8 cellular contexts compared by ENCODE assay signal in genomic region chr11:65014146-65014960, GRCh38. TPM values are rescaled to one million over a fixed set of nuclear protein-coding genes. Genes with fewer than 3 reads are reported as not detected.
DNase-seq lines count a peak whose midpoint lies in the region; ATAC-seq and TF ChIP-seq lines count a peak whose summit lies in the region.

ARL2 (plus strand) TSS chr11:65014160; CDS start chr11:65014208, 48 bp downstream.

- H3K36me3 ChIP-seq in mucosa of descending colon (ENCODE audit: low read depth), result no peaks in the 10 kb centered on the region

- intact Hi-C loops in mucosa of descending colon (cut with DNase I, micrococcal nuclease), result no loop called here

- peak; percentile 31; the same call in 1 of the 2 replicates for TF ChIP-seq RAD21 in Ishikawa (IDR thresholded peaks at IDR 0.05; ENCODE audit: low read depth)

- H3K9me3 ChIP-seq in mucosa of descending colon, result no peaks in the 10 kb centered on the region

- no peak for TF ChIP-seq EP300 in Ishikawa (IDR thresholded peaks at IDR 0.05; ENCODE audit: borderline replicate concordance)

- H3K4me1 ChIP-seq in mucosa of descending colon (ENCODE audit: low read depth), result peaks cover 14% of the 10 kb centered on the region

- H3K4me3 ChIP-seq in mucosa of descending colon, result peak within 1 kb of the TSS; percentile 54

- DNase-seq in NCI-H1417 (lab: John Stamatoyannopoulos, UW) (peak in 2 of 3 experiments; percentile 80 to 81), NCI-H1417 treated with DMSO at 0.1 percent for 48 hours (lab: John Stamatoyannopoulos, UW) (no peak), mucosa of descending colon (peak in 2 of 3 donors; percentile 53 to 88)
- DNase-seq in activated CD4-positive, CD25-positive, alpha-beta regulatory T cell treated with anti-CD3 and anti-CD28 coated beads, Interleukin-2, amount 50 U/mL, for 16 hours (ENCODE audit: low read depth, low spot score), result peak; percentile 4
- peak; percentile 10 for DNase-seq in effector CD4-positive, alpha-beta T cell

- TF ChIP-seq CTCF in mucosa of descending colon (IDR thresholded peaks at IDR 0.05) (peak; percentile 91), subcutaneous adipose tissue (IDR thresholded peaks at IDR 0.05; ENCODE audit: low read depth) (no peak)

- ATAC-seq in GM21529 (IDR thresholded peaks at IDR 0.05; ENCODE audit: unreplicated experiment) (peak; percentile 74), mucosa of descending colon (peak; percentile 87)

TF ChIP-seq in Ishikawa, 13 proteins besides CTCF, POLR2A, EP300 and RAD21:
- peak; percentile 43 for TF ChIP-seq TAF1 (IDR thresholded peaks at IDR 0.05; ENCODE audit: low read depth)
- peak; percentile 62; the same call in 1 of the 2 replicates for TF ChIP-seq MAX (IDR thresholded peaks at IDR 0.05)
- TF ChIP-seq ZBTB7A (IDR thresholded peaks at IDR 0.05; ENCODE audit: low read depth), result no peak; the same call in 1 of the 2 replicates
- 0 out of 2 replicates have a peak, but pooled peaks have one; percentile 4 for TF ChIP-seq TCF12 (IDR thresholded peaks at IDR 0.05; ENCODE audit: low read depth)
- 0 out of 2 replicates have a peak, but pooled peaks have one; percentile 1 for TF ChIP-seq REST (IDR thresholded peaks at IDR 0.05; ENCODE audit: low read depth)

RNA-seq across cellular contexts. Expression of gene ARL2, which starts in this region (rescaled TPM):
- total RNA-seq in mucosa of descending colon (10 to 100 TPM; 70.1 to 90.6 (median 71.4) TPM), subcutaneous adipose tissue (100 to 1,000 TPM in 2 of 4 donors, 10 to 100 TPM in 2; 90.8 to 165 (median 131) TPM)
